In genomic region chrX:151801980-151802379, GRCh38 we compare ENCODE assay signal across 14 cellular contexts.
DNase-seq lines count a peak whose midpoint lies in the region; TF ChIP-seq lines count a peak whose summit lies in the region.
"Had no signal": no experiment of that assay in that cellular context is flagged by ENCODE, and none has a peak within 500 bp of the region (broad histone marks: within the 10 kb centered on the region; RNA-seq: fewer than 3 reads in every experiment).

No MANE protein-coding gene starts in this region.

- no peak overlapping the region for H3K27ac ChIP-seq in testis
- H3K27ac ChIP-seq: BLaER1, dorsolateral prefrontal cortex had no signal

- no peaks in the 10 kb centered on the region for H3K9me3 ChIP-seq in testis
- H3K9me3 ChIP-seq: BLaER1 had no signal

- no peaks in the 10 kb centered on the region for H3K36me3 ChIP-seq in testis (ENCODE audit: low read depth, missing control alignments)
- H3K36me3 ChIP-seq: BLaER1 had no signal

- peak; percentile 9 for DNase-seq in SIG-M5 treated with dmso at 0.1 percent for 504 hours (lab: John Stamatoyannopoulos, UW; ENCODE audit: unreplicated experiment)
- DNase-seq in SIG-M5 (lab: John Stamatoyannopoulos, UW), result no peak
- DNase-seq in Kasumi-1 (lab: John Stamatoyannopoulos, UW), result peak; percentile 2 to 12
- DNase-seq in choroid plexus epithelial cell (ENCODE audit: low read depth), result no peak
- DNase-seq in retinal pigment epithelial cell (ENCODE audit: low read depth), result no peak
- DNase-seq in stimulated activated CD4-positive, alpha-beta T cell treated with anti-CD3 and anti-CD28 coated beads, Interleukin-15, amount 100 ng/mL, for 24 hours, result no peak
- DNase-seq in NCI-H1092 treated with DMSO at 0.1 percent for 48 hours (lab: John Stamatoyannopoulos, UW), result no peak
- no peak for DNase-seq in testis
- DNase-seq: activated B cell treated with CpG ODN at 0.5 μM for 24 hours; dorsolateral prefrontal cortex; left cardiac atrium; NCI-H446; stimulated activated CD4-positive, alpha-beta T cell treated with anti-CD3 and anti-CD28 coated beads, Interleukin-12 subunit alpha, Interleukin-12 subunit beta, amount 100 ng/mL, for 4 hours had no signal

- H3K27me3 ChIP-seq in testis, result no peaks in the 10 kb centered on the region

- TF ChIP-seq CTCF in choroid plexus epithelial cell (conservative IDR thresholded peaks at IDR 0.05; ENCODE audit: low read depth, low read length) (peak; percentile 41), retinal pigment epithelial cell (conservative IDR thresholded peaks at IDR 0.05; ENCODE audit: low read depth, low read length) (peak; percentile 20), testis (IDR thresholded peaks at IDR 0.05) (no peak)

- intact Hi-C loops in testis (cut with DNase I; ENCODE audit: low total_unique reads), result no loop called here

- no peak overlapping the region for H3K4me3 ChIP-seq in choroid plexus epithelial cell (ENCODE audit: low read depth, low read length)
- no peak overlapping the region for H3K4me3 ChIP-seq in retinal pigment epithelial cell (ENCODE audit: low read length)
- H3K4me3 ChIP-seq in testis, result no peak overlapping the region
- H3K4me3 ChIP-seq: BLaER1, dorsolateral prefrontal cortex had no signal

- H3K4me1 ChIP-seq in testis, result no peaks in the 10 kb centered on the region
- H3K4me1 ChIP-seq: BLaER1 had no signal

- WGBS in testis, 2 donors, result 72 to 77% methylated on average over 7 of the region's 7 CpGs

- TF ChIP-seq POLR2A in testis (IDR thresholded peaks at IDR 0.05), result no peak

Comparison
In these comparisons a context has a peak if more than half of its experiments do, and no peak if none do; other contexts are left out.
1. DNase-seq: peak in SIG-M5 treated with dmso at 0.1 percent for 504 hours (single experiment) and Kasumi-1 (2 of 2); none in SIG-M5 (single experiment), choroid plexus epithelial cell (single experiment), retinal pigment epithelial cell (single experiment), stimulated activated CD4-positive, alpha-beta T cell treated with anti-CD3 and anti-CD28 coated beads, Interleukin-15, amount 100 ng/mL, for 24 hours (single experiment), NCI-H1092 treated with DMSO at 0.1 percent for 48 hours (single experiment) and testis (single experiment).
2. CTCF ChIP-seq: peak in choroid plexus epithelial cell (single experiment) and retinal pigment epithelial cell (single experiment); none in testis (0 of 3).